ENCODE assay signal across 1 cellular context in the genomic region with DNA sequence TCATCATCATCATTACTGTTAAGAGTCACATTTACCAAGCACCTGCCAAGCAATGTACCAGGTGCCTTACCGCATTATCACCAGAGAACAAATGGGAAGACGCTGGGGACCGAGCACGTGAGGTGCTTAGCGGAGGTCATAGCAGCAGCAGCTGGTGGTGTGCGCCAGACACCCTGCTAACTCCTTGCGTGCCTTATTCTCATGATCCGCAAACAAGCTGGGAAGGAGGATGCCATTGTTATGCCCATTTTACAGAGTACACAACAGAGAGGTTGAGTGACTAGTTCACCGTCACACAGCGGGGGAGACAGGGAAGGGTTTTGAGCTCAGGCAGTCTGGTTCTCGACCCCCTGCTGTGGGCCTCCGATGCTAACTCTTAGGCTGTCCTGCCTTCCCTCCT.
TF ChIP-seq lines count a peak whose summit lies in the region.

No MANE protein-coding gene starts in this region.

TF ChIP-seq in HepG2, 621 proteins besides CTCF, POLR2A, EP300 and RAD21:
- peak; percentile 36; the same call in 1 of the 2 replicates for TF ChIP-seq ZMYM3 (CRISPR knock-in tag; IDR thresholded peaks at IDR 0.05)
- TF ChIP-seq, protein P1, sequence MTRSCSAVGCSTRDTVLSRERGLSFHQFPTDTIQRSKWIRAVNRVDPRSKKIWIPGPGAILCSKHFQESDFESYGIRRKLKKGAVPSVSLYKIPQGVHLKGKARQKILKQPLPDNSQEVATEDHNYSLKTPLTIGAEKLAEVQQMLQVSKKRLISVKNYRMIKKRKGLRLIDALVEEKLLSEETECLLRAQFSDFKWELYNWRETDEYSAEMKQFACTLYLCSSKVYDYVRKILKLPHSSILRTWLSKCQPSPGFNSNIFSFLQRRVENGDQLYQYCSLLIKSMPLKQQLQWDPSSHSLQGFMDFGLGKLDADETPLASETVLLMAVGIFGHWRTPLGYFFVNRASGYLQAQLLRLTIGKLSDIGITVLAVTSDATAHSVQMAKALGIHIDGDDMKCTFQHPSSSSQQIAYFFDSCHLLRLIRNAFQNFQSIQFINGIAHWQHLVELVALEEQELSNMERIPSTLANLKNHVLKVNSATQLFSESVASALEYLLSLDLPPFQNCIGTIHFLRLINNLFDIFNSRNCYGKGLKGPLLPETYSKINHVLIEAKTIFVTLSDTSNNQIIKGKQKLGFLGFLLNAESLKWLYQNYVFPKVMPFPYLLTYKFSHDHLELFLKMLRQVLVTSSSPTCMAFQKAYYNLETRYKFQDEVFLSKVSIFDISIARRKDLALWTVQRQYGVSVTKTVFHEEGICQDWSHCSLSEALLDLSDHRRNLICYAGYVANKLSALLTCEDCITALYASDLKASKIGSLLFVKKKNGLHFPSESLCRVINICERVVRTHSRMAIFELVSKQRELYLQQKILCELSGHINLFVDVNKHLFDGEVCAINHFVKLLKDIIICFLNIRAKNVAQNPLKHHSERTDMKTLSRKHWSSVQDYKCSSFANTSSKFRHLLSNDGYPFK (CRISPR knock-in tag; IDR thresholded peaks at IDR 0.05; ENCODE audit: borderline replicate concordance): no peak
- TF ChIP-seq CREB1 (IDR thresholded peaks at IDR 0.05): no peak
- TF ChIP-seq CREB1 (CRISPR knock-in tag; IDR thresholded peaks at IDR 0.05): no peak
- TF ChIP-seq ZNF629 (CRISPR knock-in tag; conservative IDR thresholded peaks at IDR 0.05): peak; percentile 50; the same call in 1 of the 2 replicates
- TF ChIP-seq GABPA (IDR thresholded peaks at IDR 0.05; ENCODE audit: low read depth, low read length): no peak
- no peak for TF ChIP-seq GABPA (CRISPR knock-in tag; IDR thresholded peaks at IDR 0.05; ENCODE audit: low read depth)
- TF ChIP-seq TARDBP (CRISPR knock-in tag; IDR thresholded peaks at IDR 0.05): no peak
- no peak for TF ChIP-seq NR2C2 (CRISPR knock-in tag; IDR thresholded peaks at IDR 0.05; ENCODE audit: borderline replicate concordance)
- no peak for TF ChIP-seq ZNF274 (CRISPR knock-in tag; IDR thresholded peaks at IDR 0.05)
- TF ChIP-seq PAX8 (CRISPR knock-in tag; IDR thresholded peaks at IDR 0.05; ENCODE audit: borderline replicate concordance): no peak
- no peak for TF ChIP-seq SMAD1 (CRISPR knock-in tag; IDR thresholded peaks at IDR 0.05; ENCODE audit: borderline replicate concordance, low read depth)
- peak; percentile 98 for TF ChIP-seq ZNF768 (CRISPR knock-in tag; IDR thresholded peaks at IDR 0.05)
- TF ChIP-seq ZNF234 (CRISPR knock-in tag; conservative IDR thresholded peaks at IDR 0.05): no peak
- TF ChIP-seq KAT2B (IDR thresholded peaks at IDR 0.05; ENCODE audit: borderline replicate concordance, low read depth, low read length): no peak
- TF ChIP-seq, protein P2, sequence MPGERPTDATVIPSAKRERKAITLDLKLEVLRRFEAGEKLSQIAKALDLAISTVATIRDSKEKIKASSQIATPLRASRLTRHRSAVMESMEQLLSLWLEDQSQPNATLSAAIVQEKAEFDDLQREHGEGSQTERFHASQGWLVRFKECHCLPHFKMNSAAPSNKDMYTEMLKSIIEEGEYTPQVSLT (CRISPR knock-in tag; IDR thresholded peaks at IDR 0.05; ENCODE audit: borderline replicate concordance, low read depth): no peak
